In the genomic region with DNA sequence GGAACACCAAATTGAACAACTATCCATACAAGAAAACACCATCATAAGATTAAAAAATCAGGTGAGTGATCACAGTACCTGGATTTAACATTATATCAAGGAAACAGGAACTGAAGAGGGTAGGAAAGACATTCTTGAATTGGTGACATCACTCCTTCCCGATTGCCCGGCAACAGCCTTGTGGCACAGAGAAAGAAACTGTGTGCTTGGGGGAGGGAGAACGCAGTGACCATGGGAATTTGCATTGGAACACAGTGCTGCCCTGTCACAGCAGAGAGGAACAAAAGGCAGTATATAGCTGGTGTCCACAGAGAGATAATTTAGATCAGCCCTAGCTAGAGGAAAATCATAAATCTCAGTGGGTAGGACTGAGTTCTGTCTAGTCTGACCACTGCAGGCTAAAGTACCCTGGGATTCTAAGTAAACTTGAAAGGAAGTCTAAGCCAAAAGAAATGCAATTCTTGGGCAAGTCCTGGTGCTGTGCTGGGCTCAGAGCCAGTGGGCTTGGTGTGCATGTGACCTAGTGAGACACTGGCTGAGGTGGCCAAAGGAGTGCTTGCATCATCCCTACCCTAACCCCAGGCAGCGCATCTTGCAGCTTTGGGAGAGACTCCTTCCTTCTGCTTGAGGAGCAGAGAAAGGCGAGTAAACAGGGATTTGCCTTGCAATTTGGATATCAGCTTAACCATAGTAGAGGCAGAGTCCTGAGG, we compare ENCODE assay signal across 20 cellular contexts.
DNase-seq lines count a peak whose midpoint lies in the region; ATAC-seq, FAIRE-seq and TF ChIP-seq lines count a peak whose summit lies in the region.
"Had no signal": no experiment of that assay in that cellular context is flagged by ENCODE, and none has a peak within 500 bp of the region (broad histone marks: within the 10 kb centered on the region; RNA-seq: fewer than 3 reads in every experiment).

No MANE protein-coding gene starts in this region.

- POLR2A ChIA-PET in AG04449 (lab: Yijun Ruan, JAX) = no interaction called here

- no peaks in the 10 kb centered on the region for H3K4me1 ChIP-seq in mesendoderm (ENCODE audit: control insufficient read depth, low read depth, low read length)
- H3K4me1 ChIP-seq: adrenal gland, Caco-2, esophagus muscularis mucosa, right atrium auricular region had no signal

- CTCF ChIA-PET in AG04449 (lab: Yijun Ruan, JAX) = no interaction called here

- no peaks in the 10 kb centered on the region for H3K79me1 ChIP-seq in mesendoderm (ENCODE audit: low read length)

- H3K9me3 ChIP-seq in MG63 = peaks cover 3% of the 10 kb centered on the region; the same call in 1 of the 2 replicates
- H3K9me3 ChIP-seq: adrenal gland, Caco-2, SK-N-SH had no signal

- H3K4me2 ChIP-seq in mesendoderm (ENCODE audit: low read length) = no peak overlapping the region
- H3K4me2 ChIP-seq: SK-N-SH had no signal

- no peak overlapping the region for H2AK5ac ChIP-seq in mesendoderm (ENCODE audit: low read length)

- H3K18ac ChIP-seq in mesendoderm (ENCODE audit: low read length) = no peak overlapping the region

- H2BK15ac ChIP-seq in mesendoderm (replicated peaks; ENCODE audit: low read depth) = no peak overlapping the region

- DNase-seq in AG04449 (ENCODE audit: low read depth, low spot score) = peak; percentile 5
- peak; percentile 58 for DNase-seq in MG63
- peak; percentile 26 for DNase-seq in bronchial epithelial cell (ENCODE audit: low read depth)
- peak; percentile 59 for DNase-seq in mesendoderm
- DNase-seq in SIG-M5 (lab: John Stamatoyannopoulos, UW) = no peak
- no peak for DNase-seq in GM19240 (ENCODE audit: insufficient read length, low spot score)
- DNase-seq: activated CD4-positive, alpha-beta T cell treated with anti-CD3 and anti-CD28 coated beads, Interleukin-2, amount 50 U/mL, for 48 hours; adrenal gland; Caco-2; dermis blood vessel endothelial cell; IMR-90; natural killer cell; NCI-H1092; NCI-H2171 treated with DMSO at 0.1 percent for 48 hours; SK-N-SH had no signal

- H3K36me3 ChIP-seq in MG63 (no peaks in the 10 kb centered on the region), bronchial epithelial cell (ENCODE audit: control insufficient read depth, insufficient read depth, low read length) (no peaks in the 10 kb centered on the region), mesendoderm (ENCODE audit: control insufficient read depth, insufficient read depth, low read length) (no peaks in the 10 kb centered on the region)
- H3K36me3 ChIP-seq: adrenal gland, esophagus muscularis mucosa, right atrium auricular region had no signal

- TF ChIP-seq CTCF in AG04449 (IDR thresholded peaks at IDR 0.05; ENCODE audit: insufficient read depth, low read length, missing control alignments) (no peak), bronchial epithelial cell (IDR thresholded peaks at IDR 0.05; ENCODE audit: insufficient read depth, low read length, severe bottlenecking) (no peak)

- H2BK120ac ChIP-seq in mesendoderm (ENCODE audit: low read depth, low read length) = no peak overlapping the region

- H3K27ac ChIP-seq in mesendoderm (ENCODE audit: low read depth, low read length) = no peak overlapping the region
- H3K27ac ChIP-seq: adrenal gland, esophagus muscularis mucosa, right atrium auricular region had no signal

- ATAC-seq in HG03139 (IDR thresholded peaks at IDR 0.05; ENCODE audit: unreplicated experiment) (no peak), HG03039 (IDR thresholded peaks at IDR 0.05; ENCODE audit: unreplicated experiment) (no peak)
- ATAC-seq: natural killer cell had no signal

- no peak overlapping the region for H3K4ac ChIP-seq in mesendoderm (ENCODE audit: low read depth, low read length)

- no peak overlapping the region for H3K23ac ChIP-seq in mesendoderm (ENCODE audit: low read length)

- H2BK5ac ChIP-seq in mesendoderm (ENCODE audit: low read length) = no peak overlapping the region

- H3K4me3 ChIP-seq in AG04449 (ENCODE audit: low read depth, low read length) (no peak overlapping the region), MG63 (no peak overlapping the region), bronchial epithelial cell (ENCODE audit: low read depth, low read length) (no peak overlapping the region), mesendoderm (ENCODE audit: low read length) (no peak overlapping the region)
- H3K4me3 ChIP-seq: adrenal gland, esophagus muscularis mucosa, right atrium auricular region had no signal

- FAIRE-seq in bronchial epithelial cell (lab: Jason Lieb, UNC) = no peak
- FAIRE-seq: GM18507 had no signal

- H3K79me2 ChIP-seq in mesendoderm (ENCODE audit: control insufficient read depth, insufficient read depth, low read length) = no peaks in the 10 kb centered on the region

- no peak overlapping the region for H4K5ac ChIP-seq in mesendoderm (ENCODE audit: low read length)

- H3K9ac ChIP-seq in mesendoderm (ENCODE audit: low read length) = no peak overlapping the region
- H3K9ac ChIP-seq: SK-N-SH had no signal

- no CpG with 5 or more reads among the region's 5 CpGs for WGBS in mesendoderm (ENCODE audit: extremely low coverage, insufficient coverage, low lambda C conversion rate)

- no peak overlapping the region for H3K56ac ChIP-seq in mesendoderm (ENCODE audit: low read length)

- H4K8ac ChIP-seq in mesendoderm (ENCODE audit: low read depth, low read length) = no peak overlapping the region

- H3K27me3 ChIP-seq in MG63 (no peaks in the 10 kb centered on the region), bronchial epithelial cell (ENCODE audit: control insufficient read depth, insufficient read depth, low read length) (no peaks in the 10 kb centered on the region), mesendoderm (ENCODE audit: insufficient read depth, low read length, poor library complexity) (no peaks in the 10 kb centered on the region)
- H3K27me3 ChIP-seq: adrenal gland, esophagus muscularis mucosa, right atrium auricular region had no signal

Comparison
In these comparisons a context has a peak if more than half of its experiments do, and no peak if none do; other contexts are left out.
1. DNase-seq: peak in AG04449 (single experiment), MG63 (single experiment), bronchial epithelial cell (single experiment) and mesendoderm (single experiment); none in SIG-M5 (single experiment) and GM19240 (single experiment).